Comparison of ENCODE assay signal across 14 cellular contexts in the genomic region with DNA sequence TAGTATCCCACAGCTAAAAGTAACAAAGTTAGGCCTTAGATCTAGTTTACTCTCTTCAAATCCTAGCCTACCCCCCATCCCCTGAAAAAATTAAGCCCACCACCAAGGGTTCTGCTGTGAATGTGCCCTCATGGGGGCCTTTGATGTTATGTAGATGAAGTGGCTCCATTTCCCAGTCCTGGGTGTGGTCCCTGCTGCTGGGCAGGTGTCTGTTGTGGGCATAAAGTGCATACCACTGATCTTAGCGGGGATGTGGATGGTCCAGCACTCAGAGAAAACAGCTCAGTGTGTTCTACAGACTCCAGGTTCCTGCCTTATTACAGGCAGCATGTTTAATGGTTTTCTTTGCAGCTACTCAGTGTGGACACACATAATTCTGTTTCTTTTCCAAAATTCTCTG. TPM values are rescaled to one million over a fixed set of nuclear protein-coding genes. Genes with fewer than 3 reads are reported as not detected.
DNase-seq lines count a peak whose midpoint lies in the region; ATAC-seq and TF ChIP-seq lines count a peak whose summit lies in the region.
"Had no signal": no experiment of that assay in that cellular context is flagged by ENCODE, and none has a peak within 500 bp of the region (broad histone marks: within the 10 kb centered on the region; RNA-seq: fewer than 3 reads in every experiment).

No MANE protein-coding gene starts in this region.

- TF ChIP-seq CTCF in endodermal cell (conservative IDR thresholded peaks at IDR 0.05) = no peak

- H3K4me1 ChIP-seq in endodermal cell (ENCODE audit: control insufficient read depth, insufficient read depth, low read length) = no peaks in the 10 kb centered on the region
- H3K4me1 ChIP-seq: prostate gland, SJCRH30 had no signal

- no peak overlapping the region for H3K4me3 ChIP-seq in endodermal cell (ENCODE audit: low read length)
- H3K4me3 ChIP-seq: prostate gland, SJCRH30 had no signal

- H3K9me3 ChIP-seq in endodermal cell (ENCODE audit: control insufficient read depth, low read length) = no peaks in the 10 kb centered on the region
- H3K9me3 ChIP-seq: prostate gland, SJCRH30 had no signal

- intact Hi-C loops in cardiac septum (cut with DNase I) = no loop called here

- peaks cover 4% of the 10 kb centered on the region for H3K36me3 Mint-ChIP-seq in activated naive CD4-positive, alpha-beta T cell treated with anti-CD3 and anti-CD28 coated beads, Interleukin-2, amount 50 U/mL, for 24 hours
- H3K36me3 Mint-ChIP-seq in endodermal cell (ENCODE audit: low read depth) = peaks cover 20% of the 10 kb centered on the region

- no peak overlapping the region for H3K9ac ChIP-seq in endodermal cell (ENCODE audit: extremely low read depth, low read length, poor library complexity, severe bottlenecking)

- no peak overlapping the region for H3K27ac ChIP-seq in endodermal cell (ENCODE audit: low read depth, low read length)
- H3K27ac ChIP-seq: prostate gland, SJCRH30 had no signal

- H3K27me3 ChIP-seq in endodermal cell (ENCODE audit: control insufficient read depth, insufficient read depth, low read length, poor library complexity, severe bottlenecking) = no peaks in the 10 kb centered on the region
- H3K27me3 ChIP-seq: SJCRH30 had no signal

- 86 to 91% methylated on average over 1 of the region's 1 CpG for WGBS in endodermal cell (ENCODE audit: insufficient coverage in 1 of 2, insufficient read length in 1 of 2), 2 experiments

- DNase-seq in activated naive CD4-positive, alpha-beta T cell (lab: John Stamatoyannopoulos, UW) = no peak
- DNase-seq in SW480 (ENCODE audit: low spot score) = peak; percentile 92
- no peak for DNase-seq in endodermal cell
- no peak for DNase-seq in NCI-H187 (lab: John Stamatoyannopoulos, UW)
- DNase-seq in DMS79 treated with DMSO at 0.1 percent for 48 hours (lab: John Stamatoyannopoulos, UW) = no peak
- no peak for DNase-seq in cardiac septum (ENCODE audit: low spot score)
- DNase-seq: amniotic stem cell, dermis blood vessel endothelial cell, EL, NCI-H524, SJCRH30 had no signal

- ATAC-seq in GM19455 (IDR thresholded peaks at IDR 0.05; ENCODE audit: unreplicated experiment) = no peak

- no peaks in the 10 kb centered on the region for H3K9me3 Mint-ChIP-seq in activated naive CD4-positive, alpha-beta T cell treated with anti-CD3 and anti-CD28 coated beads, Interleukin-2, amount 50 U/mL, for 24 hours
- no peaks in the 10 kb centered on the region for H3K9me3 Mint-ChIP-seq in endodermal cell

- H3K4me1 Mint-ChIP-seq in activated naive CD4-positive, alpha-beta T cell treated with anti-CD3 and anti-CD28 coated beads, Interleukin-2, amount 50 U/mL, for 24 hours = peaks cover 14% of the 10 kb centered on the region
- H3K4me1 Mint-ChIP-seq in endodermal cell = peaks cover 2% of the 10 kb centered on the region

- peak overlapping the region; percentile 30 for H3K4me3 Mint-ChIP-seq in activated naive CD4-positive, alpha-beta T cell treated with anti-CD3 and anti-CD28 coated beads, Interleukin-2, amount 50 U/mL, for 24 hours
- H3K4me3 Mint-ChIP-seq in endodermal cell = peak overlapping the region; percentile 77

- H3K36me3 ChIP-seq in endodermal cell (ENCODE audit: control insufficient read depth, insufficient read depth, low read length) = peaks cover 8% of the 10 kb centered on the region
- H3K36me3 ChIP-seq: prostate gland had no signal

- H3K27ac Mint-ChIP-seq in activated naive CD4-positive, alpha-beta T cell treated with anti-CD3 and anti-CD28 coated beads, Interleukin-2, amount 50 U/mL, for 24 hours = no peak overlapping the region
- no peak overlapping the region for H3K27ac Mint-ChIP-seq in endodermal cell

- H3K27me3 Mint-ChIP-seq in activated naive CD4-positive, alpha-beta T cell treated with anti-CD3 and anti-CD28 coated beads, Interleukin-2, amount 50 U/mL, for 24 hours = no peaks in the 10 kb centered on the region
- H3K27me3 Mint-ChIP-seq in endodermal cell (ENCODE audit: insufficient read depth) = no peaks in the 10 kb centered on the region

RNA-seq across cellular contexts. Expression of a gene that starts 1.9 kb away (rescaled TPM):
- 10 to 100 TPM in 1 of 2 donors, 1 to 10 TPM in 1; 9.1 to 12.6 TPM for total RNA-seq in endodermal cell
- polyA plus RNA-seq in endodermal cell (2013, experiment 1 of 2) = 6.2 TPM
- 4.1 TPM for polyA plus RNA-seq in endodermal cell (2013, experiment 2 of 2)
- 21.2 TPM for total RNA-seq in cardiac septum

RNA-seq across cellular contexts. Expression of a gene that starts 32.6 kb away (rescaled TPM):
- total RNA-seq in endodermal cell = 10 to 100 TPM; 34.0 to 37.0 TPM
- 30.0 TPM for polyA plus RNA-seq in endodermal cell (2013, experiment 1 of 2)
- polyA plus RNA-seq in endodermal cell (2013, experiment 2 of 2) = 31.1 TPM
- 46.6 TPM for total RNA-seq in cardiac septum
